In the genomic region with DNA sequence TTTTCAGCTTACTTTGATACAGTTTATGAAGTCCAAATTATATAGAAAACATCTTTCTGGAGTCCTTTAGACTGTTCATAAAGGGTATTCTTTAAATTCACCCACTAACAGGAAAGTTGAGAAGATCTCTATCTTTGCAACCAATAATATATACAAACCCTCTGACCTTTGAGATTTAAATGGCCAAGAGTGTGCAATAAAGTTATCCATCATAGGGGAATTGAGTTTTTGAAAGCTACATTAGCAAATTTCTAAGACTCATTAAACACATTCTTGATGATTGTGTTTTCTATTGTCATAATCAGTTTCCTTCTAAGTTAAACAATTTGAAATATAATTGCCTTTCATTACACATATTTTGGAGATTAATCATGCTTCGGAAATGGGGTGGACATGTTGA, we compare ENCODE assay signal across 27 cellular contexts. TPM values are rescaled to one million over a fixed set of nuclear protein-coding genes. Genes with fewer than 3 reads are reported as not detected.
"Had no signal": no experiment of that assay in that cellular context is flagged by ENCODE, and none has a peak within 500 bp of the region (broad histone marks: within the 10 kb centered on the region; RNA-seq: fewer than 3 reads in every experiment).

No MANE protein-coding gene starts in this region.

- H3K36me3 ChIP-seq: gastrocnemius medialis, neutrophil, right lobe of liver, stomach, thyroid gland, vagina had no signal

- H3K79me2 ChIP-seq: parathyroid adenoma had no signal

- H3K9me3 ChIP-seq: gastrocnemius medialis, neutrophil, right lobe of liver, stomach, thyroid gland, vagina had no signal

- FAIRE-seq: endometrium, kidney, small intestine had no signal

- H3K27me3 ChIP-seq: gastrocnemius medialis, right lobe of liver, thyroid gland, vagina had no signal

- H3K9ac ChIP-seq: parathyroid adenoma had no signal

- H2AFZ ChIP-seq: parathyroid adenoma had no signal

- DNase-seq: effector memory CD8-positive, alpha-beta T cell; foreskin fibroblast; gastrocnemius medialis; head of caudate nucleus; kidney; naive B cell; right lobe of liver; small intestine; stimulated activated CD4-positive, alpha-beta T cell treated with anti-CD3 and anti-CD28 coated beads, Interleukin-12 subunit alpha, Interleukin-12 subunit beta, amount 100 ng/mL, for 4 hours; stimulated activated CD4-positive, alpha-beta T cell treated with anti-CD3 and anti-CD28 coated beads, Interleukin-2, amount 100 ng/mL, for 24 hours; stimulated activated CD4-positive, alpha-beta T cell treated with anti-CD3 and anti-CD28 coated beads, Interleukin-4, amount 100 ng/mL, for 24 hours; stimulated activated naive CD4-positive, alpha-beta T cell treated with Interleukin-2 at 50 U/mL for 16 hours; stomach; thyroid gland; trophoblast cell had no signal

- H3K27ac ChIP-seq: coronary artery, epithelial cell of prostate, gastrocnemius medialis, neutrophil, parathyroid adenoma, right lobe of liver, stomach, thyroid gland, vagina had no signal

- H3K4me1 ChIP-seq: gastrocnemius medialis, parathyroid adenoma, right lobe of liver, thyroid gland, vagina had no signal

- H3K4me3 ChIP-seq: coronary artery, gastrocnemius medialis, lung, right lobe of liver, stomach, thyroid gland, vagina had no signal

- ATAC-seq: effector memory CD8-positive, alpha-beta T cell; esophagus mucosa; gastrocnemius medialis; left lobe of liver; natural killer cell treated with Interleukin-12 subunit alpha and Interleukin-12 subunit beta and Interleukin-15 and Interleukin-18, amount 100 ng/mL, for 72 hours; right lobe of liver; stimulated activated effector memory CD8-positive, alpha-beta T cell treated with anti-CD3 and anti-CD28 coated beads, Interleukin-12 subunit alpha, Interleukin-12 subunit beta, amount 100 ng/mL, for 72 hours had no signal

RNA-seq across cellular contexts. Expression of gene FLT1, which starts 15.9 kb away (rescaled TPM):
- total RNA-seq: neural crest cell had no signal
